Comparison of ENCODE assay signal across 18 cellular contexts in genomic region chr9:93911871-93912554, GRCh38. TPM values are rescaled to one million over a fixed set of nuclear protein-coding genes. Genes with fewer than 3 reads are reported as not detected.
DNase-seq lines count a peak whose midpoint lies in the region; ATAC-seq and TF ChIP-seq lines count a peak whose summit lies in the region.
"Had no signal": no experiment of that assay in that cellular context is flagged by ENCODE, and none has a peak within 500 bp of the region (broad histone marks: within the 10 kb centered on the region; RNA-seq: fewer than 3 reads in every experiment).

No MANE protein-coding gene starts in this region.

- H3K79me1 ChIP-seq in IMR-90 (ENCODE audit: low read depth in 1 of 2, low read length in 2 of 2) = no peaks in the 10 kb centered on the region

- peak overlapping the region; percentile 53 for H3K4me2 ChIP-seq in BLaER1
- H3K4me2 ChIP-seq in IMR-90 (ENCODE audit: low read depth, low read length) = no peak overlapping the region
- H3K4me2 ChIP-seq in hepatocyte = no peak overlapping the region

- no peak overlapping the region for H2AK9ac ChIP-seq in IMR-90 (replicated peaks; ENCODE audit: low read depth, low read length, poor library complexity)

- H4K91ac ChIP-seq in IMR-90 (ENCODE audit: insufficient read depth, low read depth, low read length) = no peak overlapping the region

- TF ChIP-seq POLR2A in IMR-90 (IDR thresholded peaks at IDR 0.05; ENCODE audit: low read depth, low read length) = no peak

- no peaks in the 10 kb centered on the region for H3K79me2 ChIP-seq in hepatocyte

- no peak overlapping the region for H3K9ac ChIP-seq in BLaER1
- no peak overlapping the region for H3K9ac ChIP-seq in IMR-90 (ENCODE audit: low read depth, low read length)
- H3K9ac ChIP-seq: GM23248 had no signal

- in situ Hi-C loops in IMR-90 (cut with MboI; ENCODE audit: low sequenced_read_pairs) = no loop called here

- H3K9me1 ChIP-seq in IMR-90 (ENCODE audit: insufficient read depth, low read length) = no peaks in the 10 kb centered on the region

- no peak overlapping the region for H2BK120ac ChIP-seq in IMR-90 (ENCODE audit: low read depth, low read length)

- no peak overlapping the region for H3K4ac ChIP-seq in IMR-90 (ENCODE audit: low read depth, low read length)

- no peak overlapping the region for H2BK20ac ChIP-seq in IMR-90 (ENCODE audit: low read depth, low read length)

- BruUV-seq in IMR-90 (replicated peaks; lab: Mats Ljungman, UMichigan) = no TSS peak

- no peak overlapping the region for H3K23ac ChIP-seq in IMR-90 (ENCODE audit: low read depth, low read length)

- no peak overlapping the region for H3K27ac ChIP-seq in BLaER1
- no peak overlapping the region for H3K27ac ChIP-seq in IMR-90 (ENCODE audit: insufficient read depth, low read length)
- H3K27ac ChIP-seq in RWPE1 = no peak overlapping the region
- no peak overlapping the region for H3K27ac ChIP-seq in hepatocyte
- H3K27ac ChIP-seq: breast epithelium, GM23248, thoracic aorta had no signal

- H3K4me1 ChIP-seq in BLaER1 (peaks cover 18% of the 10 kb centered on the region), IMR-90 (ENCODE audit: control insufficient read depth, insufficient read depth, low read length) (no peaks in the 10 kb centered on the region), hepatocyte (ENCODE audit: insufficient read depth) (no peaks in the 10 kb centered on the region)
- H3K4me1 ChIP-seq: breast epithelium had no signal

- dilution Hi-C loops in IMR-90 (cut with HindIII; ENCODE audit: low sequenced_read_pairs, unreplicated experiment) = no loop called here

- H4K20me1 ChIP-seq in BLaER1 (no peaks in the 10 kb centered on the region), IMR-90 (ENCODE audit: insufficient read depth, low read length) (no peaks in the 10 kb centered on the region), hepatocyte (ENCODE audit: insufficient read depth, poor library complexity, severe bottlenecking) (no peaks in the 10 kb centered on the region)

- TF ChIP-seq CTCF in IMR-90 (conservative IDR thresholded peaks at IDR 0.05; ENCODE audit: low read depth, low read length) = no peak
- no peak for TF ChIP-seq CTCF in RWPE1 (conservative IDR thresholded peaks at IDR 0.05; ENCODE audit: low read depth)
- TF ChIP-seq CTCF in hepatocyte (IDR thresholded peaks at IDR 0.05; ENCODE audit: poor library complexity) = no peak

- no peak overlapping the region for H4K5ac ChIP-seq in IMR-90 (ENCODE audit: low read depth, low read length)

- H2BK5ac ChIP-seq in IMR-90 (ENCODE audit: low read depth, low read length, poor library complexity, severe bottlenecking) = no peak overlapping the region

- H2BK15ac ChIP-seq in IMR-90 (ENCODE audit: low read depth, low read length) = no peak overlapping the region

- H3K9me2 ChIP-seq in hepatocyte (replicated peaks; ENCODE audit: insufficient read depth) = no peaks in the 10 kb centered on the region

- no peaks in the 10 kb centered on the region for H3K36me3 ChIP-seq in BLaER1
- no peaks in the 10 kb centered on the region for H3K36me3 ChIP-seq in IMR-90 (ENCODE audit: control insufficient read depth, insufficient read depth, low read length)
- H3K36me3 ChIP-seq in hepatocyte (replicated peaks; ENCODE audit: insufficient read depth, low read depth) = no peaks in the 10 kb centered on the region
- H3K36me3 ChIP-seq: breast epithelium, thoracic aorta had no signal

- POLR2A ChIA-PET in IMR-90 (lab: Charles Lee; ENCODE audit: unreplicated experiment) = no interaction called here
- POLR2A ChIA-PET in RWPE1 (lab: Yijun Ruan, JAX; ENCODE audit: low non-redundant PET) = no interaction called here

- H2AK5ac ChIP-seq in IMR-90 (ENCODE audit: low read depth, low read length) = no peak overlapping the region

- H3K14ac ChIP-seq in IMR-90 (replicated peaks; ENCODE audit: low read depth, low read length) = no peak overlapping the region

- intact Hi-C loops in IMR-90 (cut with micrococcal nuclease) = no loop called here

- WGBS in IMR-90 (ENCODE audit: extremely low coverage in 2 of 2, insufficient read length in 1 of 2), 2 experiments = 0% methylated on average over 4 of the region's 22 CpGs; no CpG with 5 or more reads in 1 of the 2 experiments
- 65% methylated on average over 22 of the region's 22 CpGs for WGBS in hepatocyte (ENCODE audit: low lambda C conversion rate, missing lambda C conversion rate)

- no peak overlapping the region for H4K8ac ChIP-seq in IMR-90 (ENCODE audit: low read depth in 2 of 2, low read length in 2 of 2)

- CTCF ChIA-PET in IMR-90 (lab: Yijun Ruan, JAX) (no interaction called here), RWPE1 (lab: Yijun Ruan, JAX) (no interaction called here)

- H2AFZ ChIP-seq in IMR-90 (replicated peaks; ENCODE audit: low read length, poor library complexity) (peak overlapping the region; percentile 14), hepatocyte (no peak overlapping the region)
- H2AFZ ChIP-seq: GM23248 had no signal

- no peak overlapping the region for H3K4me3 ChIP-seq in BLaER1
- no peak overlapping the region for H3K4me3 ChIP-seq in IMR-90 (ENCODE audit: insufficient read depth, low read depth, low read length)
- no peak overlapping the region for H3K4me3 ChIP-seq in hepatocyte
- H3K4me3 ChIP-seq: breast epithelium, GM23248, thoracic aorta had no signal

- no peak overlapping the region for H3K56ac ChIP-seq in IMR-90 (ENCODE audit: extremely low read depth, insufficient read depth, low read length)

- no peak for TF ChIP-seq RAD21 in IMR-90 (IDR thresholded peaks at IDR 0.05; ENCODE audit: low read length)

- DNase-seq in IMR-90 (peak; percentile 3), RWPE1 (ENCODE audit: low spot score) (peak; percentile 35), hepatocyte (ENCODE audit: low spot score) (peak; percentile 27), DMS79 treated with DMSO at 0.1 percent for 48 hours (lab: John Stamatoyannopoulos, UW) (no peak)
- DNase-seq: activated CD4-positive, alpha-beta T cell treated with anti-CD3 and anti-CD28 coated beads for 36 hours; effector CD4-positive, alpha-beta T cell; GM23248; MV-4-11; NK-92 treated with Interleukin-12 subunit alpha and Interleukin-12 subunit beta, amount 100 ng/mL, for 24 hours; retina had no signal

- H3K18ac ChIP-seq in IMR-90 (ENCODE audit: low read depth, low read length) = no peak overlapping the region

- H3K9me3 ChIP-seq in BLaER1 = no peaks in the 10 kb centered on the region
- H3K9me3 ChIP-seq in IMR-90 (ENCODE audit: control insufficient read depth, insufficient read depth, low read length) = no peaks in the 10 kb centered on the region
- H3K9me3 ChIP-seq in hepatocyte (ENCODE audit: low read depth) = no peaks in the 10 kb centered on the region
- H3K9me3 ChIP-seq: breast epithelium, thoracic aorta had no signal

- H3K27me3 ChIP-seq in BLaER1 (no peaks in the 10 kb centered on the region), IMR-90 (ENCODE audit: control insufficient read depth, insufficient read depth, low read length) (peaks cover 28% of the 10 kb centered on the region), hepatocyte (no peaks in the 10 kb centered on the region)

- ATAC-seq in IMR-90 (ENCODE audit: low read depth) (no peak; the same call in 1 of the 2 replicates), GM19328 (IDR thresholded peaks at IDR 0.05; ENCODE audit: unreplicated experiment) (no peak), GM18907 (IDR thresholded peaks at IDR 0.05; ENCODE audit: unreplicated experiment) (no peak), HG03457 (IDR thresholded peaks at IDR 0.05; ENCODE audit: unreplicated experiment) (no peak)
- ATAC-seq: activated CD4-positive, alpha-beta T cell treated with anti-CD3 and anti-CD28 coated beads for 36 hours; HepG2; natural killer cell treated with Interleukin-12 subunit alpha and Interleukin-12 subunit beta and Interleukin-15 and Interleukin-18, amount 100 ng/mL, for 72 hours had no signal

TF ChIP-seq in IMR-90, 13 proteins besides CTCF, POLR2A, EP300 and RAD21:
- TF ChIP-seq, protein P1, sequence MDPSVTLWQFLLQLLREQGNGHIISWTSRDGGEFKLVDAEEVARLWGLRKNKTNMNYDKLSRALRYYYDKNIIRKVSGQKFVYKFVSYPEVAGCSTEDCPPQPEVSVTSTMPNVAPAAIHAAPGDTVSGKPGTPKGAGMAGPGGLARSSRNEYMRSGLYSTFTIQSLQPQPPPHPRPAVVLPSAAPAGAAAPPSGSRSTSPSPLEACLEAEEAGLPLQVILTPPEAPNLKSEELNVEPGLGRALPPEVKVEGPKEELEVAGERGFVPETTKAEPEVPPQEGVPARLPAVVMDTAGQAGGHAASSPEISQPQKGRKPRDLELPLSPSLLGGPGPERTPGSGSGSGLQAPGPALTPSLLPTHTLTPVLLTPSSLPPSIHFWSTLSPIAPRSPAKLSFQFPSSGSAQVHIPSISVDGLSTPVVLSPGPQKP (IDR thresholded peaks at IDR 0.05; ENCODE audit: borderline replicate concordance, low read depth, low read length) = no peak
- no peak for TF ChIP-seq MAZ (IDR thresholded peaks at IDR 0.05; ENCODE audit: borderline replicate concordance, low read depth, low read length)
- TF ChIP-seq NFE2L2 (IDR thresholded peaks at IDR 0.05; ENCODE audit: low read depth, low read length) = no peak
- TF ChIP-seq FOS (IDR thresholded peaks at IDR 0.05; ENCODE audit: low read depth, low read length) = no peak
- TF ChIP-seq CHD1 (IDR thresholded peaks at IDR 0.05; ENCODE audit: low read depth, low read length) = no peak
- TF ChIP-seq USF2 (IDR thresholded peaks at IDR 0.05; ENCODE audit: low read depth, low read length) = no peak
- no peak for TF ChIP-seq MAFK (IDR thresholded peaks at IDR 0.05; ENCODE audit: low read depth, low read length)
- no peak for TF ChIP-seq BHLHE40 (IDR thresholded peaks at IDR 0.05; ENCODE audit: low read depth, low read length)
- TF ChIP-seq SMC3 (IDR thresholded peaks at IDR 0.05; ENCODE audit: low read depth, low read length) = no peak
- no peak for TF ChIP-seq RCOR1 (IDR thresholded peaks at IDR 0.05; ENCODE audit: insufficient replicate concordance, low read length)
- TF ChIP-seq MXI1 (IDR thresholded peaks at IDR 0.05; ENCODE audit: borderline replicate concordance, low read depth, low read length) = no peak
- TF ChIP-seq RFX5 (IDR thresholded peaks at IDR 0.05; ENCODE audit: low read depth, low read length) = no peak
- no peak for TF ChIP-seq CEBPB (IDR thresholded peaks at IDR 0.05; ENCODE audit: low read depth, low read length)

RNA-seq across cellular contexts. Expression of gene BARX1, which starts 43.1 kb away (rescaled TPM):
- total RNA-seq in IMR-90 (2012; rRNA removed) (not detected in 2 replicates), hepatocyte (0.20 and 0.50 TPM in 2 replicates)
- polyA plus RNA-seq in IMR-90 (2012; rRNA removed) (not detected in 2 replicates), hepatocyte (0.47 TPM in 1 of 2 replicates, not detected in the other)
- polyA plus RNA-seq in IMR-90 (2012; cell fraction: cytosol; rRNA removed) = 0.03 TPM in 1 of 2 replicates, not detected in the other
- not detected in 2 replicates for polyA plus RNA-seq in IMR-90 (2012; cell fraction: nucleus; rRNA removed; ENCODE audit: low replicate concordance)
- total RNA-seq: GM23248, HepG2, thoracic aorta had no signal
- polyA plus RNA-seq: GM23248, HepG2 had no signal
